21 cellular contexts compared by ENCODE assay signal in genomic region chr1:98461873-98462385, GRCh38.
"Had no signal": no experiment of that assay in that cellular context is flagged by ENCODE, and none has a peak within 500 bp of the region (broad histone marks: within the 10 kb centered on the region; RNA-seq: fewer than 3 reads in every experiment).

No MANE protein-coding gene starts in this region.

- H3K27ac ChIP-seq: dorsolateral prefrontal cortex, heart right ventricle, left ventricle myocardium inferior, neutrophil, psoas muscle, testis, tibial nerve had no signal

- H3K27me3 Mint-ChIP-seq: naive B cell; stimulated activated naive B cell treated with anti-CD40 and anti-IgM and Interleukin-4, amounts not matched to agents 10 μg/mL and 1 μg/mL and 100 μg/mL, for 72 hours; stimulated activated naive CD8-positive, alpha-beta T cell treated with anti-CD3 and anti-CD28 coated beads, Interleukin-15, amount 100 ng/mL, for 72 hours had no signal

- H3K4me3 ChIP-seq: dorsolateral prefrontal cortex, heart right ventricle, left ventricle myocardium inferior, lung, psoas muscle, testis, tibial nerve had no signal

- H3K27ac Mint-ChIP-seq: naive B cell; nephron; stimulated activated naive B cell treated with anti-CD40 and anti-IgM and Interleukin-4, amounts not matched to agents 10 μg/mL and 1 μg/mL and 100 μg/mL, for 72 hours; stimulated activated naive CD8-positive, alpha-beta T cell treated with anti-CD3 and anti-CD28 coated beads, Interleukin-15, amount 100 ng/mL, for 72 hours had no signal

- H3K4me3 Mint-ChIP-seq: naive B cell; nephron; stimulated activated naive B cell treated with anti-CD40 and anti-IgM and Interleukin-4, amounts not matched to agents 10 μg/mL and 1 μg/mL and 100 μg/mL, for 72 hours; stimulated activated naive CD8-positive, alpha-beta T cell treated with anti-CD3 and anti-CD28 coated beads, Interleukin-15, amount 100 ng/mL, for 72 hours had no signal

- DNase-seq: cortex of kidney; dorsolateral prefrontal cortex; effector CD8-positive, alpha-beta T cell; heart right ventricle; islet precursor cell; left ventricle myocardium inferior; mesendoderm; naive B cell; psoas muscle; retina; stimulated activated CD4-positive, alpha-beta T cell treated with anti-CD3 and anti-CD28 coated beads, Interleukin-2, amount 100 ng/mL, for 24 hours; stimulated activated CD4-positive, alpha-beta T cell treated with anti-CD3 and anti-CD28 coated beads, Interleukin-4, amount 100 ng/mL, for 4 hours; stimulated activated naive B cell treated with anti-CD40 and anti-IgM and Interleukin-4, amounts not matched to agents 10 μg/mL and 1 μg/mL and 100 μg/mL, for 72 hours; stimulated activated naive CD8-positive, alpha-beta T cell treated with anti-CD3 and anti-CD28 coated beads, Interleukin-15, amount 100 ng/mL, for 72 hours; testis had no signal

- H3K36me3 ChIP-seq: heart right ventricle, left ventricle myocardium inferior, neutrophil, tibial nerve had no signal

- H3K9me3 Mint-ChIP-seq: naive B cell; nephron; stimulated activated naive B cell treated with anti-CD40 and anti-IgM and Interleukin-4, amounts not matched to agents 10 μg/mL and 1 μg/mL and 100 μg/mL, for 72 hours; stimulated activated naive CD8-positive, alpha-beta T cell treated with anti-CD3 and anti-CD28 coated beads, Interleukin-15, amount 100 ng/mL, for 72 hours had no signal

- H3K36me3 Mint-ChIP-seq: naive B cell; stimulated activated naive B cell treated with anti-CD40 and anti-IgM and Interleukin-4, amounts not matched to agents 10 μg/mL and 1 μg/mL and 100 μg/mL, for 72 hours had no signal

- H3K27me3 ChIP-seq: neutrophil, testis, tibial nerve had no signal

- ATAC-seq: esophagus mucosa; heart right ventricle; sciatic nerve; stimulated activated naive B cell treated with anti-CD40 and anti-IgM and Interleukin-4, amounts not matched to agents 10 μg/mL and 1 μg/mL and 100 μg/mL, for 72 hours; stimulated activated naive CD8-positive, alpha-beta T cell treated with anti-CD3 and anti-CD28 coated beads, Interleukin-15, amount 100 ng/mL, for 72 hours had no signal

- H3K4me1 ChIP-seq: heart right ventricle, left ventricle myocardium inferior, psoas muscle, testis, tibial nerve had no signal

- H3K4me1 Mint-ChIP-seq: naive B cell; nephron; stimulated activated naive B cell treated with anti-CD40 and anti-IgM and Interleukin-4, amounts not matched to agents 10 μg/mL and 1 μg/mL and 100 μg/mL, for 72 hours; stimulated activated naive CD8-positive, alpha-beta T cell treated with anti-CD3 and anti-CD28 coated beads, Interleukin-15, amount 100 ng/mL, for 72 hours had no signal

- H3K9me3 ChIP-seq: heart right ventricle, left ventricle myocardium inferior, neutrophil, psoas muscle, testis, tibial nerve had no signal
